ENCODE assay signal across 8 cellular contexts in genomic region chr2:64730551-64731305, GRCh38.
DNase-seq lines count a peak whose midpoint lies in the region; ATAC-seq, FAIRE-seq and TF ChIP-seq lines count a peak whose summit lies in the region.

No MANE protein-coding gene starts in this region.

- DNase-seq in Daoy (ENCODE audit: low read depth) = peak; percentile 60
- DNase-seq in LHCN-M2 (ENCODE audit: low read depth) = peak; percentile 79
- DNase-seq in GM12878 (ENCODE audit: low read depth, low spot score) = peak; percentile 69
- peak; percentile 34 to 47 (median 46) for DNase-seq in immature natural killer cell
- no peak for DNase-seq in skeletal muscle cell (ENCODE audit: low read depth)
- DNase-seq in 8988T = no peak

- no peaks in the 10 kb centered on the region for H3K9me2 ChIP-seq in SU-DHL-6 (replicated peaks; ENCODE audit: insufficient read depth, low read length)

- TF ChIP-seq CTCF in SU-DHL-6 (IDR thresholded peaks at IDR 0.05; ENCODE audit: insufficient read depth, low read length, poor library complexity, severe bottlenecking) (no peak), GM12878 (IDR thresholded peaks at IDR 0.05 in 2 of 3, conservative IDR thresholded peaks at IDR 0.05 in 1 of 3; ENCODE audit: control insufficient read depth in 2 of 3, extremely low read depth in 1 of 3, insufficient read depth in 1 of 3, low read depth in 3 of 3, low read length in 3 of 3) (no peak)

- POLR2A ChIA-PET in GM12878 (lab: Charles Lee) = interaction anchor here (0.9 to 11.0 kb wide), 6 partner anchors 12 to 87 kb away, joined by 3 to 115 read pairs (median 34); partner anchors contain the start of gene SERTAD2

- H3K9me3 ChIP-seq in SU-DHL-6 (ENCODE audit: insufficient read depth, low read length) (no peaks in the 10 kb centered on the region), GM12878 (replicated peaks; ENCODE audit: control insufficient read depth, insufficient read depth, low read length) (no peaks in the 10 kb centered on the region)

- H3K27me3 ChIP-seq in SU-DHL-6 (ENCODE audit: low read length) = no peaks in the 10 kb centered on the region
- no peaks in the 10 kb centered on the region for H3K27me3 ChIP-seq in GM12878 (replicated peaks in 1 of 2; ENCODE audit: control insufficient read depth in 2 of 2, insufficient read depth in 2 of 2, low read length in 1 of 2)

- H3K27ac ChIP-seq in SU-DHL-6 (ENCODE audit: low read depth, low read length) = peak overlapping the region; percentile 94
- peak overlapping the region; percentile 83 for H3K27ac ChIP-seq in GM12878 (ENCODE audit: control insufficient read depth, insufficient read depth)

- TF ChIP-seq POLR2A in GM12878 (IDR thresholded peaks at IDR 0.05; ENCODE audit: low read depth, low read length) = no peak

- ATAC-seq in GM12878 (peak; percentile 39), GM21528 (IDR thresholded peaks at IDR 0.05; ENCODE audit: low FRiP score, unreplicated experiment) (no peak)

- H3K4me3 ChIP-seq in SU-DHL-6 (ENCODE audit: insufficient read depth, low read length, poor library complexity, severe bottlenecking) (peak overlapping the region; percentile 31), GM12878 (peak overlapping the region; percentile 58), skeletal muscle cell (ENCODE audit: low read depth, low read length) (peak overlapping the region; percentile 32)

- no peaks in the 10 kb centered on the region for H3K36me3 ChIP-seq in SU-DHL-6 (ENCODE audit: low read length)
- H3K36me3 ChIP-seq in GM12878 (ENCODE audit: control insufficient read depth in 2 of 2, insufficient read depth in 2 of 2, low read length in 1 of 2) = peaks cover 0 to 9% of the 10 kb centered on the region in 2 experiments; a peak in 2 of 4 replicates

- H3K9me3 Mint-ChIP-seq in immature natural killer cell = no peaks in the 10 kb centered on the region

- peaks cover 36 to 45% of the 10 kb centered on the region in 2 donors for H3K4me1 Mint-ChIP-seq in immature natural killer cell

- H3K4me2 ChIP-seq in SU-DHL-6 (ENCODE audit: low read depth, low read length, poor library complexity, severe bottlenecking) = peak overlapping the region; percentile 71
- H3K4me2 ChIP-seq in GM12878 (ENCODE audit: control insufficient read depth, insufficient read depth) = peak overlapping the region; percentile 71

- H2AFZ ChIP-seq in SU-DHL-6 (ENCODE audit: low read depth, low read length, severe bottlenecking) = peak overlapping the region; percentile 22
- H2AFZ ChIP-seq in GM12878 (ENCODE audit: control insufficient read depth, low read depth, low read length) = peak overlapping the region; percentile 69

- no peak for FAIRE-seq in GM12878 (lab: Jason Lieb, UNC)

- peaks cover 0 to 3% (median 3%) of the 10 kb centered on the region in 3 donors for H3K36me3 Mint-ChIP-seq in immature natural killer cell

- H3K4me1 ChIP-seq in GM12878 (ENCODE audit: control insufficient read depth, insufficient read depth, low read length) = peaks cover 48% of the 10 kb centered on the region

- H3K79me2 ChIP-seq in SU-DHL-6 (ENCODE audit: insufficient read depth, low read length) (peaks cover 5% of the 10 kb centered on the region; the same call in 1 of the 2 replicates), GM12878 (ENCODE audit: control insufficient read depth, insufficient read depth, low read length) (peaks cover 51% of the 10 kb centered on the region)

- H4K20me1 ChIP-seq in SU-DHL-6 (ENCODE audit: low read depth, low read length) (no peaks in the 10 kb centered on the region), GM12878 (ENCODE audit: control insufficient read depth, insufficient read depth) (no peaks in the 10 kb centered on the region)

- RAD21 ChIA-PET in GM12878 (lab: Charles Lee; ENCODE audit: unreplicated experiment) = interaction anchor here (0.9 to 11.5 kb wide), 8 partner anchors 16 to 185 kb away, joined by 3 to 216 read pairs (median 5); no protein-coding TSS in a partner anchor

- H3K27me3 Mint-ChIP-seq in immature natural killer cell (ENCODE audit: low read depth in 3 of 3) = no peaks in the 10 kb centered on the region

- intact Hi-C loops in GM12878 (cut with micrococcal nuclease; ENCODE audit: unreplicated experiment) = loop anchor here (2.0 kb wide), 1 partner anchor 78 kb away; the partner anchor contains the start of gene SERTAD2

- SMC1A ChIA-PET in GM12878 (lab: Charles Lee; ENCODE audit: uncharacterized antibody, unreplicated experiment) = interaction anchor here (1.0 to 35.8 kb wide), 8 partner anchors 13 to 144 kb away, joined by 3 to 945 read pairs (median 5); partner anchors contain the start of gene SERTAD2

- TSS peak; percentile 78 for BruUV-seq in GM12878 (replicated peaks; lab: Mats Ljungman, UMichigan)

- peak overlapping the region; percentile 79 to 97 (median 87) for H3K4me3 Mint-ChIP-seq in immature natural killer cell

- peaks cover 32% of the 10 kb centered on the region for H3F3A ChIP-seq in SU-DHL-6 (ENCODE audit: insufficient read depth)

- in situ Hi-C loops in GM12878 (cut with MboI) = no loop called here

- 1% methylated on average over 9 of the region's 9 CpGs for WGBS in GM12878 (ENCODE audit: insufficient coverage, insufficient replicate concordance, low lambda C conversion rate, missing lambda C conversion rate)

- no peak for TF ChIP-seq EP300 in GM12878 (IDR thresholded peaks at IDR 0.05; ENCODE audit: borderline replicate concordance in 1 of 2, control insufficient read depth in 1 of 2, low read depth in 2 of 2, low read length in 2 of 2)

- H3K9ac ChIP-seq in SU-DHL-6 (ENCODE audit: low read length) (peak overlapping the region; percentile 57), GM12878 (ENCODE audit: control insufficient read depth, insufficient read depth, low read length) (peak overlapping the region; percentile 60)

- CTCF ChIA-PET in GM12878 (lab: Yijun Ruan, JAX) = interaction anchor here (0.9 to 5.0 kb wide), 6 partner anchors 9 to 100 kb away, joined by 3 to 55 read pairs (median 3); no protein-coding TSS in a partner anchor

- H3K27ac Mint-ChIP-seq in immature natural killer cell = peak overlapping the region; percentile 92 to 99 (median 95)

- TF ChIP-seq RAD21 in GM12878 (IDR thresholded peaks at IDR 0.05; ENCODE audit: insufficient read depth, low read depth, low read length) = no peak

TF ChIP-seq in GM12878, 131 proteins besides CTCF, POLR2A, EP300 and RAD21 (continues in another document):
- TF ChIP-seq TCF7 (IDR thresholded peaks at IDR 0.05; ENCODE audit: borderline replicate concordance) (0 out of 2 replicates have a peak, but pooled peaks have one; percentile 16), EED (IDR thresholded peaks at IDR 0.05; ENCODE audit: low read depth) (peak; percentile 46; the same call in 1 of the 2 replicates), CREM (IDR thresholded peaks at IDR 0.05; ENCODE audit: low read depth) (peak; percentile 58), NR2F1 (conservative IDR thresholded peaks at IDR 0.05) (0 out of 2 replicates have a peak, but pooled peaks have one; percentile 32), MEF2B (IDR thresholded peaks at IDR 0.05; ENCODE audit: partially characterized antibody, poor library complexity, severe bottlenecking) (peak; percentile 14), MTA3 (IDR thresholded peaks at IDR 0.05; ENCODE audit: borderline replicate concordance, low read length) (peak; percentile 53; the same call in 1 of the 2 replicates), POLR2AphosphoS2 (IDR thresholded peaks at IDR 0.05; ENCODE audit: low read depth, low read length) (no peak), RCOR1 (conservative IDR thresholded peaks at IDR 0.05; ENCODE audit: low read depth, low read length) (no peak), CBFB (IDR thresholded peaks at IDR 0.05; ENCODE audit: low read depth) (no peak), ATF2 (IDR thresholded peaks at IDR 0.05; ENCODE audit: low read length) (peak; percentile 72; the same call in 1 of the 2 replicates), MYB (IDR thresholded peaks at IDR 0.05; ENCODE audit: borderline replicate concordance, low read depth, low read length) (no peak)

Comparison
In these comparisons a context has a peak if more than half of its experiments do, and no peak if none do; other contexts are left out.
1. DNase-seq: peak in Daoy (single experiment), LHCN-M2 (single experiment), GM12878 (single experiment) and immature natural killer cell (3 of 3); none in skeletal muscle cell (single experiment) and 8988T (single experiment).
2. Peak in every context shown above with its lines, with median percentiles within 50 percentile points of each other: H3K4me3 ChIP-seq.